11 cellular contexts compared by ENCODE assay signal in genomic region chr20:49584418-49585382, GRCh38. TPM values are rescaled to one million over a fixed set of nuclear protein-coding genes. Genes with fewer than 3 reads are reported as not detected.
DNase-seq lines count a peak whose midpoint lies in the region; ATAC-seq and TF ChIP-seq lines count a peak whose summit lies in the region.
"Had no signal": no experiment of that assay in that cellular context is flagged by ENCODE, and none has a peak within 500 bp of the region (broad histone marks: within the 10 kb centered on the region; RNA-seq: fewer than 3 reads in every experiment).

No MANE protein-coding gene starts in this region.

- H3K36me3 ChIP-seq in body of pancreas (replicated peaks in 1 of 2; ENCODE audit: insufficient read depth in 1 of 2, low read depth in 2 of 2) (no peaks in the 10 kb centered on the region), mucosa of rectum (ENCODE audit: control insufficient read depth in 2 of 2, insufficient read depth in 2 of 2, low read length in 2 of 2) (no peaks in the 10 kb centered on the region), tibial artery (no peaks in the 10 kb centered on the region)

- intact Hi-C loops in body of pancreas (cut with DNase I) (no loop called here), tibial artery (cut with DNase I; ENCODE audit: low total_unique reads) (no loop called here)

- H3K27ac ChIP-seq in body of pancreas (peak overlapping the region in 3 of 4 donors; percentile 21 to 76 (median 58)), mucosa of rectum (ENCODE audit: low read depth in 2 of 2, low read length in 2 of 2) (peak overlapping the region; percentile 48 to 63), tibial artery (peak overlapping the region; percentile 99 to 100)

- peaks cover 29% of the 10 kb centered on the region for H3K4me1 ChIP-seq in body of pancreas
- peaks cover 15 to 16% of the 10 kb centered on the region in 2 donors for H3K4me1 ChIP-seq in mucosa of rectum (ENCODE audit: control insufficient read depth in 2 of 2, insufficient read depth in 2 of 2, low read length in 2 of 2)
- peaks cover 0 to 90% (median 66%) of the 10 kb centered on the region in 4 donors for H3K4me1 ChIP-seq in tibial artery

- no peak for TF ChIP-seq CTCF in body of pancreas (IDR thresholded peaks at IDR 0.05)
- TF ChIP-seq CTCF in tibial artery (IDR thresholded peaks at IDR 0.05), result no peak

- peaks cover 24% of the 10 kb centered on the region for H3K4me1 Mint-ChIP-seq in T-helper 1 cell treated with Interleukin-12 subunit alpha and Interleukin-12 subunit beta and Interleukin-4 antibody, amounts not matched to agents 30 μg/mL and 1 μg/mL, for 36 hours (ENCODE audit: low read depth)

- H3K9ac ChIP-seq in mucosa of rectum (ENCODE audit: low read depth in 1 of 2, low read length in 2 of 2), result no peak overlapping the region

- H3K9me3 Mint-ChIP-seq in T-helper 1 cell treated with Interleukin-12 subunit alpha and Interleukin-12 subunit beta and Interleukin-4 antibody, amounts not matched to agents 30 μg/mL and 1 μg/mL, for 36 hours, result peaks cover 18% of the 10 kb centered on the region

- H3K4me3 ChIP-seq in body of pancreas (no peak overlapping the region), mucosa of rectum (ENCODE audit: low read length in 2 of 2) (no peak overlapping the region), tibial artery (no peak overlapping the region)

- DNase-seq in T-helper 1 cell (no peak), body of pancreas (no peak), tibial artery (no peak), NCI-H2227 (lab: John Stamatoyannopoulos, UW; ENCODE audit: unreplicated experiment) (no peak)
- no peak for DNase-seq in activated naive CD4-positive, alpha-beta T cell treated with Interleukin-2 at 50 U/mL for 16 hours
- DNase-seq: activated CD4-positive, alpha-beta T cell treated with anti-CD3 and anti-CD28 coated beads, Interleukin-2, amount 50 U/mL, for 4 hours; HCEC 1CT had no signal

- ATAC-seq in body of pancreas, result no peak
- no peak for ATAC-seq in HG03108 (IDR thresholded peaks at IDR 0.05; ENCODE audit: unreplicated experiment)

- no peak overlapping the region for H3K4me3 Mint-ChIP-seq in T-helper 1 cell treated with Interleukin-12 subunit alpha and Interleukin-12 subunit beta and Interleukin-4 antibody, amounts not matched to agents 30 μg/mL and 1 μg/mL, for 36 hours
- H3K4me3 Mint-ChIP-seq: stimulated activated naive CD8-positive, alpha-beta T cell treated with anti-CD3 and anti-CD28 coated beads, Interleukin-15, Interleukin-2, amounts not matched to agents 100 ng/mL and 50 ng/mL, for 24 hours had no signal

- H3K27me3 Mint-ChIP-seq in T-helper 1 cell treated with Interleukin-12 subunit alpha and Interleukin-12 subunit beta and Interleukin-4 antibody, amounts not matched to agents 30 μg/mL and 1 μg/mL, for 36 hours (ENCODE audit: low read depth), result peaks cover 6% of the 10 kb centered on the region

- peaks cover 23% of the 10 kb centered on the region for H3K36me3 Mint-ChIP-seq in T-helper 1 cell treated with Interleukin-12 subunit alpha and Interleukin-12 subunit beta and Interleukin-4 antibody, amounts not matched to agents 30 μg/mL and 1 μg/mL, for 36 hours (ENCODE audit: low read depth)

- TF ChIP-seq POLR2A in body of pancreas (IDR thresholded peaks at IDR 0.05), result no peak

- 71 to 78% methylated on average over 14 of the region's 14 CpGs for WGBS in body of pancreas, 2 donors

- H3K27ac Mint-ChIP-seq in T-helper 1 cell treated with Interleukin-12 subunit alpha and Interleukin-12 subunit beta and Interleukin-4 antibody, amounts not matched to agents 30 μg/mL and 1 μg/mL, for 36 hours, result peak overlapping the region; percentile 16

- H3K9me3 ChIP-seq in body of pancreas (no peaks in the 10 kb centered on the region), mucosa of rectum (ENCODE audit: control insufficient read depth in 2 of 2, low read length in 2 of 2) (peaks cover 0 to 3% of the 10 kb centered on the region in 2 donors), tibial artery (no peaks in the 10 kb centered on the region)

- no peaks in the 10 kb centered on the region for H3K27me3 ChIP-seq in body of pancreas
- H3K27me3 ChIP-seq in mucosa of rectum (ENCODE audit: control insufficient read depth in 2 of 2, insufficient read depth in 2 of 2, low read length in 2 of 2), result no peaks in the 10 kb centered on the region
- no peaks in the 10 kb centered on the region for H3K27me3 ChIP-seq in tibial artery

RNA-seq across cellular contexts. Expression of gene PTGIS, which starts 16.8 kb away (rescaled TPM):
- total RNA-seq in body of pancreas, result 10 to 100 TPM in 1 of 2 donors, 1 to 10 TPM in 1; 9.9 to 10.9 TPM
